Comparison of ENCODE assay signal across 12 cellular contexts in the genomic region with DNA sequence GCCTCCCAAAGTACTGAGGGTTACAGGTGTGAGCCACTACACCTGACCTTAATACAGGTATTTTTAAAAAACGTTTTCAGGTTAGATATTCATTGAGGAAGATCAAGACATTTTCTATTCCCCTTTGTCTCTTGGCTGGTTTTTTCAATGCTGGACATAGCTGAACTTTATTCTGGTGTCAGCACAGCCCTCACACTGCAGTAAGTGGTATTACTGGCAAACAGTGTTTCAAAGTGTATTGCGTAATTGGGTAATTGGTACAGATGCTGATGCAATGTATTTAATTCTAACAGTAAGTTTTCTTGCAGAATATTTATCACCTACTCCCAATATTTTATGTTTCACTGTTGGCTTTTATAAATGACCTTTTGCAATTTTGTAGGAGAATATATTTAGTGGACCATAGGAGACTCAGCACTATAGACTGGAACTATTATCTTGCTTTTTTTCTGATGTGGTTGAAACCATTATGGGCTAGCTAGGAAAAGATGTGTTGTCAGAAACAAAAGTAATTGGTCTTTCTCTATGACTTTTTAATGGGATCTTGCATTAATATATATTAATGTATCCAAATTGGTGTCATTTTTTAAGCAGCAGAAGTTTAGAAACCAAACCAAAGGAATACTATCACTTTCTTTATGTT.
DNase-seq lines count a peak whose midpoint lies in the region; ATAC-seq and TF ChIP-seq lines count a peak whose summit lies in the region.
"Had no signal": no experiment of that assay in that cellular context is flagged by ENCODE, and none has a peak within 500 bp of the region (broad histone marks: within the 10 kb centered on the region; RNA-seq: fewer than 3 reads in every experiment).

No MANE protein-coding gene starts in this region.

- H3K9me3 ChIP-seq in stomach, result peaks cover 0 to 17% (median under 1%) of the 10 kb centered on the region in 4 donors
- no peaks in the 10 kb centered on the region for H3K9me3 ChIP-seq in uterus
- peaks cover 0 to 16% (median 0%) of the 10 kb centered on the region in 3 donors for H3K9me3 ChIP-seq in gastroesophageal sphincter

- WGBS in stomach, 5 donors, result 68 to 79% (median 77%) methylated on average over 2 of the region's 2 CpGs
- 85 to 96% methylated on average over 2 of the region's 2 CpGs for WGBS in gastroesophageal sphincter (ENCODE audit: low coverage in 1 of 2), 2 donors

- no peak; the same call in 1 of the 2 replicates for TF ChIP-seq CTCF in AG09319 (IDR thresholded peaks at IDR 0.05; ENCODE audit: low read depth, low read length)
- TF ChIP-seq CTCF in foreskin keratinocyte (conservative IDR thresholded peaks at IDR 0.05), result no peak
- TF ChIP-seq CTCF in stomach (IDR thresholded peaks at IDR 0.05), result no peak
- no peak for TF ChIP-seq CTCF in uterus (IDR thresholded peaks at IDR 0.05)
- no peak for TF ChIP-seq CTCF in gastroesophageal sphincter (IDR thresholded peaks at IDR 0.05)

- H3K27me3 ChIP-seq in foreskin keratinocyte (no peaks in the 10 kb centered on the region), stomach (no peaks in the 10 kb centered on the region), uterus (no peaks in the 10 kb centered on the region), gastroesophageal sphincter (peaks cover 6% of the 10 kb centered on the region)

- TF ChIP-seq POLR2A in stomach (IDR thresholded peaks at IDR 0.05) (no peak), uterus (IDR thresholded peaks at IDR 0.05) (no peak), gastroesophageal sphincter (IDR thresholded peaks at IDR 0.05) (no peak)

- ATAC-seq in foreskin keratinocyte (no peak), HG02610 (IDR thresholded peaks at IDR 0.05; ENCODE audit: unreplicated experiment) (no peak), gastroesophageal sphincter (no peak)
- ATAC-seq: activated T-cell treated with anti-CD3 and anti-CD28 coated beads, Interleukin-2, amount 50 U/mL, for 4 hours had no signal

- intact Hi-C loops in stomach (cut with DNase I; ENCODE audit: low total_unique reads) (no loop called here), uterus (cut with DNase I; ENCODE audit: low total_unique reads) (no loop called here)

- DNase-seq in AG09319 (ENCODE audit: extremely low read depth, low read depth) (peak; percentile 20), SK-MEL-5 (ENCODE audit: low read depth, low spot score) (peak; percentile 56), foreskin keratinocyte (peak; percentile 11 to 16), stomach (no peak), uterus (no peak)
- DNase-seq: activated T-cell treated with anti-CD3 and anti-CD28 coated beads, Interleukin-2, amount 50 U/mL, for 4 hours; hypothalamus; stimulated activated CD4-positive, alpha-beta T cell treated with anti-CD3 and anti-CD28 coated beads, Interleukin-2, amount 100 ng/mL, for 24 hours had no signal

- H3K4me1 ChIP-seq in foreskin keratinocyte (no peaks in the 10 kb centered on the region), stomach (no peaks in the 10 kb centered on the region), uterus (no peaks in the 10 kb centered on the region), gastroesophageal sphincter (no peaks in the 10 kb centered on the region)

- H3K36me3 ChIP-seq in stomach (no peaks in the 10 kb centered on the region), uterus (no peaks in the 10 kb centered on the region), gastroesophageal sphincter (no peaks in the 10 kb centered on the region)
- H3K36me3 ChIP-seq: thoracic aorta had no signal

- in situ Hi-C loops in SK-MEL-5 (cut with HindIII; ENCODE audit: low pct_unique_long_range_greater_than_20kb, low sequenced_read_pairs), result no loop called here

- H3K27ac ChIP-seq in foreskin keratinocyte (no peak overlapping the region), stomach (no peak overlapping the region), uterus (no peak overlapping the region), gastroesophageal sphincter (no peak overlapping the region)
- H3K27ac ChIP-seq: thoracic aorta had no signal

- no peak for TF ChIP-seq RAD21 in Ishikawa (IDR thresholded peaks at IDR 0.05; ENCODE audit: low read depth)

- H3K4me3 ChIP-seq in stomach, result no peak overlapping the region
- H3K4me3 ChIP-seq in uterus, result no peak overlapping the region
- H3K4me3 ChIP-seq in gastroesophageal sphincter, result no peak overlapping the region
- H3K4me3 ChIP-seq: thoracic aorta had no signal

- TF ChIP-seq EP300 in Ishikawa (IDR thresholded peaks at IDR 0.05; ENCODE audit: borderline replicate concordance) (no peak), stomach (IDR thresholded peaks at IDR 0.05) (no peak), gastroesophageal sphincter (IDR thresholded peaks at IDR 0.05) (no peak)

TF ChIP-seq in Ishikawa, 13 proteins besides CTCF, POLR2A, EP300 and RAD21:
- TF ChIP-seq TAF1 (IDR thresholded peaks at IDR 0.05; ENCODE audit: low read depth) (no peak), NFIC (IDR thresholded peaks at IDR 0.05) (no peak), CREB1 (IDR thresholded peaks at IDR 0.05; ENCODE audit: low read depth) (no peak), CEBPB (IDR thresholded peaks at IDR 0.05) (peak; percentile 95), TCF12 (IDR thresholded peaks at IDR 0.05; ENCODE audit: low read depth) (no peak), YY1 (IDR thresholded peaks at IDR 0.05; ENCODE audit: low read depth) (no peak)
- TF ChIP-seq, protein P1, sequence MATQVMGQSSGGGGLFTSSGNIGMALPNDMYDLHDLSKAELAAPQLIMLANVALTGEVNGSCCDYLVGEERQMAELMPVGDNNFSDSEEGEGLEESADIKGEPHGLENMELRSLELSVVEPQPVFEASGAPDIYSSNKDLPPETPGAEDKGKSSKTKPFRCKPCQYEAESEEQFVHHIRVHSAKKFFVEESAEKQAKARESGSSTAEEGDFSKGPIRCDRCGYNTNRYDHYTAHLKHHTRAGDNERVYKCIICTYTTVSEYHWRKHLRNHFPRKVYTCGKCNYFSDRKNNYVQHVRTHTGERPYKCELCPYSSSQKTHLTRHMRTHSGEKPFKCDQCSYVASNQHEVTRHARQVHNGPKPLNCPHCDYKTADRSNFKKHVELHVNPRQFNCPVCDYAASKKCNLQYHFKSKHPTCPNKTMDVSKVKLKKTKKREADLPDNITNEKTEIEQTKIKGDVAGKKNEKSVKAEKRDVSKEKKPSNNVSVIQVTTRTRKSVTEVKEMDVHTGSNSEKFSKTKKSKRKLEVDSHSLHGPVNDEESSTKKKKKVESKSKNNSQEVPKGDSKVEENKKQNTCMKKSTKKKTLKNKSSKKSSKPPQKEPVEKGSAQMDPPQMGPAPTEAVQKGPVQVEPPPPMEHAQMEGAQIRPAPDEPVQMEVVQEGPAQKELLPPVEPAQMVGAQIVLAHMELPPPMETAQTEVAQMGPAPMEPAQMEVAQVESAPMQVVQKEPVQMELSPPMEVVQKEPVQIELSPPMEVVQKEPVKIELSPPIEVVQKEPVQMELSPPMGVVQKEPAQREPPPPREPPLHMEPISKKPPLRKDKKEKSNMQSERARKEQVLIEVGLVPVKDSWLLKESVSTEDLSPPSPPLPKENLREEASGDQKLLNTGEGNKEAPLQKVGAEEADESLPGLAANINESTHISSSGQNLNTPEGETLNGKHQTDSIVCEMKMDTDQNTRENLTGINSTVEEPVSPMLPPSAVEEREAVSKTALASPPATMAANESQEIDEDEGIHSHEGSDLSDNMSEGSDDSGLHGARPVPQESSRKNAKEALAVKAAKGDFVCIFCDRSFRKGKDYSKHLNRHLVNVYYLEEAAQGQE (IDR thresholded peaks at IDR 0.05; ENCODE audit: low read depth), result no peak

Comparison
In these comparisons a context has a peak if more than half of its experiments do, and no peak if none do; other contexts are left out.
1. DNase-seq: peak in AG09319 (single experiment), SK-MEL-5 (single experiment) and foreskin keratinocyte (2 of 2); none in stomach (single experiment) and uterus (0 of 2).